ENCODE assay signal across 15 cellular contexts in genomic region chr12:34405286-34406227, GRCh38.
A peak's percentile ranks its signal among the peaks of the same experiment; 100 is the strongest.
DNase-seq lines count a peak whose midpoint lies in the region; ATAC-seq and TF ChIP-seq lines count a peak whose summit lies in the region.
"Had no signal": no experiment of that assay in that cellular context is flagged by ENCODE, and none has a peak within 500 bp of the region (broad histone marks: within the 10 kb centered on the region; RNA-seq: fewer than 3 reads in every experiment).

No MANE protein-coding gene starts in this region.

- TF ChIP-seq CTCF in progenitor cell of endocrine pancreas (IDR thresholded peaks at IDR 0.05; ENCODE audit: unreplicated experiment) = no peak

- intact Hi-C loops in left ventricle myocardium superior (cut with micrococcal nuclease) = no loop called here

- H3K27ac Mint-ChIP-seq in activated CD4-positive, alpha-beta memory T cell treated with anti-CD3 and anti-CD28 coated beads, Interleukin-2, amount 10 ng/mL, durations not matched to agents 7 days and 5 days = no peak overlapping the region
- H3K27ac Mint-ChIP-seq in progenitor cell of endocrine pancreas = no peak overlapping the region

- ATAC-seq in left ventricle myocardium superior = no peak
- no peak for ATAC-seq in GM21381 (IDR thresholded peaks at IDR 0.05; ENCODE audit: unreplicated experiment)
- ATAC-seq in GM18498 (IDR thresholded peaks at IDR 0.05; ENCODE audit: unreplicated experiment) = no peak

- peaks cover 38% of the 10 kb centered on the region for H3K9me3 Mint-ChIP-seq in activated CD4-positive, alpha-beta memory T cell treated with anti-CD3 and anti-CD28 coated beads, Interleukin-2, amount 10 ng/mL, durations not matched to agents 7 days and 5 days
- H3K9me3 Mint-ChIP-seq in progenitor cell of endocrine pancreas (ENCODE audit: low read depth) = peaks cover 71% of the 10 kb centered on the region

- DNase-seq in D341Med (ENCODE audit: low spot score) (peak; percentile 5), left ventricle myocardium superior (peak; percentile 9), progenitor cell of endocrine pancreas (ENCODE audit: low spot score, unreplicated experiment) (peak; percentile 8), SKM-1 (lab: John Stamatoyannopoulos, UW; ENCODE audit: unreplicated experiment) (no peak), globus pallidus (ENCODE audit: low spot score) (no peak)
- DNase-seq in activated CD4-positive, alpha-beta memory T cell treated with anti-CD3 and anti-CD28 coated beads, Interleukin-2, amount 10 ng/mL, durations not matched to agents 7 days and 5 days = peak; percentile 6
- DNase-seq: amygdala; CD4-positive, CD25-positive, alpha-beta regulatory T cell; effector memory CD4-positive, alpha-beta T cell; GF-D8; NCI-H1092; NCI-H524; SHP77 had no signal

- CTCF ChIA-PET in activated CD4-positive, alpha-beta memory T cell treated with anti-CD3 and anti-CD28 coated beads, Interleukin-2, amount 10 ng/mL, durations not matched to agents 7 days and 5 days (lab: Charles Lee) = no interaction called here

- H3K4me3 Mint-ChIP-seq in activated CD4-positive, alpha-beta memory T cell treated with anti-CD3 and anti-CD28 coated beads, Interleukin-2, amount 10 ng/mL, durations not matched to agents 7 days and 5 days = no peak overlapping the region
- no peak overlapping the region for H3K4me3 Mint-ChIP-seq in progenitor cell of endocrine pancreas (ENCODE audit: low read depth)
- H3K4me3 Mint-ChIP-seq: CD4-positive, CD25-positive, alpha-beta regulatory T cell had no signal

- peaks cover 4% of the 10 kb centered on the region for H3K36me3 Mint-ChIP-seq in activated CD4-positive, alpha-beta memory T cell treated with anti-CD3 and anti-CD28 coated beads, Interleukin-2, amount 10 ng/mL, durations not matched to agents 7 days and 5 days (ENCODE audit: low read depth)
- peaks cover 4% of the 10 kb centered on the region for H3K36me3 Mint-ChIP-seq in progenitor cell of endocrine pancreas (ENCODE audit: insufficient read depth)
- H3K36me3 Mint-ChIP-seq: CD4-positive, CD25-positive, alpha-beta regulatory T cell had no signal

- POLR2A ChIA-PET in activated CD4-positive, alpha-beta memory T cell treated with anti-CD3 and anti-CD28 coated beads, Interleukin-2, amount 10 ng/mL, durations not matched to agents 7 days and 5 days (lab: Charles Lee) = no interaction called here

- no peaks in the 10 kb centered on the region for H3K27me3 Mint-ChIP-seq in activated CD4-positive, alpha-beta memory T cell treated with anti-CD3 and anti-CD28 coated beads, Interleukin-2, amount 10 ng/mL, durations not matched to agents 7 days and 5 days
- H3K27me3 Mint-ChIP-seq in progenitor cell of endocrine pancreas = no peaks in the 10 kb centered on the region
- H3K27me3 Mint-ChIP-seq: CD4-positive, CD25-positive, alpha-beta regulatory T cell had no signal

- no peaks in the 10 kb centered on the region for H3K4me1 Mint-ChIP-seq in activated CD4-positive, alpha-beta memory T cell treated with anti-CD3 and anti-CD28 coated beads, Interleukin-2, amount 10 ng/mL, durations not matched to agents 7 days and 5 days
- no peaks in the 10 kb centered on the region for H3K4me1 Mint-ChIP-seq in progenitor cell of endocrine pancreas (ENCODE audit: low read depth)
- H3K4me1 Mint-ChIP-seq: CD4-positive, CD25-positive, alpha-beta regulatory T cell had no signal

Comparison
In these comparisons a context has a peak if more than half of its experiments do, and no peak if none do; other contexts are left out.
1. DNase-seq: peak in D341Med (single experiment), activated CD4-positive, alpha-beta memory T cell treated with anti-CD3 and anti-CD28 coated beads, Interleukin-2, amount 10 ng/mL, durations not matched to agents 7 days and 5 days (single experiment), left ventricle myocardium superior (single experiment) and progenitor cell of endocrine pancreas (single experiment); none in SKM-1 (single experiment) and globus pallidus (single experiment).